ENCODE assay signal across 21 cellular contexts in the genomic region with DNA sequence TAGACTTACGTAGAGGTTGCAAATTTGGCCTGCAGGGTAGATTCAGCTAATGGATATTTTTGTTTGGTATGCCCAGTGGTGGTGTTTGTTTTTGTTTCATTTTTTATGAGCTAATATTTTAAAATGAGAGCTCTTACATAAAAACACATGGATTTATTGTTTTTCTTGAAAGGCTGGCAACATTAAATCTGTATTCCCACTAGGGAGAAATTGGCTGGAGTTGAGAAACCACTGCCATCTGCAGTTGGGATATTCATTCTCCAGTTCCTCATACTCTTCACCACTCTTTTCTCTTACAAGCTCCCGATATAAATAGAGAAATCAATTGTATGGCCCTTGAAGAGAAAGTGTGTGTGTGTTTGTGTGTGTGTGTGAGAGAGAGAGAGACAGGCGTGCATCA.
DNase-seq lines count a peak whose midpoint lies in the region; ATAC-seq, FAIRE-seq and TF ChIP-seq lines count a peak whose summit lies in the region.
"Had no signal": no experiment of that assay in that cellular context is flagged by ENCODE, and none has a peak within 500 bp of the region (broad histone marks: within the 10 kb centered on the region; RNA-seq: fewer than 3 reads in every experiment).

No MANE protein-coding gene starts in this region.

- no peaks in the 10 kb centered on the region for H3K27me3 Mint-ChIP-seq in activated T-helper 1 cell treated with anti-CD3 and anti-CD28 coated beads, Interleukin-12 subunit alpha, Interleukin-12 subunit beta, Interleukin-2, Interleukin-4 antibody, amounts not matched to agents 30 ng/mL and 10 ng/mL and 1 ng/mL, durations not matched to agents 14 hours and 24 hours and 36 hours (ENCODE audit: insufficient read depth)
- H3K27me3 Mint-ChIP-seq: B cell; CD4-positive, CD25-positive, alpha-beta regulatory T cell had no signal

- H3K9me3 Mint-ChIP-seq in activated T-helper 1 cell treated with anti-CD3 and anti-CD28 coated beads, Interleukin-12 subunit alpha, Interleukin-12 subunit beta, Interleukin-2, Interleukin-4 antibody, amounts not matched to agents 30 ng/mL and 10 ng/mL and 1 ng/mL, durations not matched to agents 14 hours and 24 hours and 36 hours: no peaks in the 10 kb centered on the region
- H3K9me3 Mint-ChIP-seq: CD8-positive, alpha-beta T cell had no signal

- no peak overlapping the region for H2BK120ac ChIP-seq in H1 (replicated peaks; ENCODE audit: low read depth, low read length)

- H3K23ac ChIP-seq in H1 (ENCODE audit: insufficient read length): no peak overlapping the region

- WGBS in H1 (ENCODE audit: extremely low coverage in 1 of 2, insufficient coverage in 1 of 2, insufficient read length in 1 of 2, insufficient replicate concordance in 2 of 2, low coverage in 1 of 2, low lambda C conversion rate in 2 of 2, missing lambda C conversion rate in 1 of 2), 2 experiments: 97% methylated on average over 3 of the region's 3 CpGs; no CpG with 5 or more reads in 1 of the 2 experiments

- H2BK12ac ChIP-seq in H1 (ENCODE audit: low read depth, low read length): no peak overlapping the region

- TF ChIP-seq EP300 in H1 (IDR thresholded peaks at IDR 0.05; ENCODE audit: borderline replicate concordance in 1 of 2, low read depth in 2 of 2, low read length in 2 of 2): no peak

- no peak overlapping the region for H3K18ac ChIP-seq in H1 (ENCODE audit: extremely low read depth, low read length)

- H4K8ac ChIP-seq in H1 (ENCODE audit: extremely low read depth, insufficient read depth, low read length): no peak overlapping the region

- no peaks in the 10 kb centered on the region for H3K27me3 ChIP-seq in H1 (replicated peaks in 1 of 4; ENCODE audit: control insufficient read depth in 3 of 4, extremely low read depth in 1 of 4, insufficient read depth in 3 of 4, low read length in 3 of 4)
- H3K27me3 ChIP-seq: BLaER1 had no signal

- CTCF ChIA-PET in H1 (lab: Charles Lee; ENCODE audit: partially characterized antibody): interaction anchor here (0.6 to 3.5 kb wide), 10 partner anchors 10 to 400 kb away, joined by 3 to 26 read pairs (median 4); no protein-coding TSS in a partner anchor
- CTCF ChIA-PET in HEK293T (lab: Yijun Ruan, JAX): interaction anchor here (0.8 kb wide), 1 partner anchor 13 kb away, joined by 3 read pairs; no protein-coding TSS in a partner anchor

- H3K4me2 ChIP-seq in H1 (ENCODE audit: insufficient read depth in 1 of 2, low read depth in 2 of 2, low read length in 2 of 2): no peak overlapping the region
- H3K4me2 ChIP-seq: BLaER1 had no signal

- no peaks in the 10 kb centered on the region for H3K4me1 ChIP-seq in H1 (replicated peaks in 1 of 4; ENCODE audit: control insufficient read depth in 3 of 4, insufficient read depth in 4 of 4, low read length in 3 of 4)
- H3K4me1 ChIP-seq: BLaER1, Caco-2 had no signal

- no peak overlapping the region for H2AK5ac ChIP-seq in H1 (ENCODE audit: low read depth, low read length)

- no peak overlapping the region for H3K27ac Mint-ChIP-seq in activated T-helper 1 cell treated with anti-CD3 and anti-CD28 coated beads, Interleukin-12 subunit alpha, Interleukin-12 subunit beta, Interleukin-2, Interleukin-4 antibody, amounts not matched to agents 30 ng/mL and 10 ng/mL and 1 ng/mL, durations not matched to agents 14 hours and 24 hours and 36 hours
- H3K27ac Mint-ChIP-seq: B cell; CD4-positive, CD25-positive, alpha-beta regulatory T cell; CD8-positive, alpha-beta T cell had no signal

- H3K36me3 Mint-ChIP-seq in activated T-helper 1 cell treated with anti-CD3 and anti-CD28 coated beads, Interleukin-12 subunit alpha, Interleukin-12 subunit beta, Interleukin-2, Interleukin-4 antibody, amounts not matched to agents 30 ng/mL and 10 ng/mL and 1 ng/mL, durations not matched to agents 14 hours and 24 hours and 36 hours (ENCODE audit: low read depth): no peaks in the 10 kb centered on the region
- H3K36me3 Mint-ChIP-seq: CD4-positive, CD25-positive, alpha-beta regulatory T cell; CD8-positive, alpha-beta T cell had no signal

- H4K20me1 ChIP-seq in H1 (replicated peaks in 1 of 2; ENCODE audit: control insufficient read depth in 1 of 2, insufficient read depth in 2 of 2, low read length in 2 of 2): no peaks in the 10 kb centered on the region
- H4K20me1 ChIP-seq: BLaER1 had no signal

- no peaks in the 10 kb centered on the region for H3K23me2 ChIP-seq in H1 (ENCODE audit: low read depth, low read length)

- H3K36me3 ChIP-seq in H1 (ENCODE audit: control insufficient read depth in 2 of 4, insufficient read depth in 4 of 4, low read length in 3 of 4): no peaks in the 10 kb centered on the region
- H3K36me3 ChIP-seq: BLaER1, HAP-1 had no signal

- no peak overlapping the region for H3K4me3 ChIP-seq in H1 (ENCODE audit: extremely low read depth in 1 of 4, insufficient read depth in 2 of 4, low read depth in 3 of 4, low read length in 4 of 4)
- H3K4me3 ChIP-seq: BLaER1, GM12878, GM23248, HAP-1 had no signal

- no peak overlapping the region for H4K91ac ChIP-seq in H1 (replicated peaks; ENCODE audit: insufficient read length, low read length)

- no peak overlapping the region for H2BK5ac ChIP-seq in H1 (ENCODE audit: low read depth, low read length)

- H3K79me1 ChIP-seq in H1 (ENCODE audit: low read depth, low read length): no peaks in the 10 kb centered on the region

- no peaks in the 10 kb centered on the region for H3K4me1 Mint-ChIP-seq in activated T-helper 1 cell treated with anti-CD3 and anti-CD28 coated beads, Interleukin-12 subunit alpha, Interleukin-12 subunit beta, Interleukin-2, Interleukin-4 antibody, amounts not matched to agents 30 ng/mL and 10 ng/mL and 1 ng/mL, durations not matched to agents 14 hours and 24 hours and 36 hours (ENCODE audit: low read depth)
- H3K4me1 Mint-ChIP-seq: B cell; CD4-positive, CD25-positive, alpha-beta regulatory T cell had no signal

- DNase-seq in NCI-H69 (lab: John Stamatoyannopoulos, UW): peak; percentile 76
- no peak for DNase-seq in H1 (ENCODE audit: low read depth in 1 of 2, low spot score in 2 of 2)
- peak; percentile 65 for DNase-seq in fibroblast of gingiva (ENCODE audit: low read depth)
- peak; percentile 41 for DNase-seq in myocyte (ENCODE audit: low read depth)
- no peak for DNase-seq in activated T-helper 1 cell treated with anti-CD3 and anti-CD28 coated beads, Interleukin-12 subunit alpha, Interleukin-12 subunit beta, Interleukin-2, Interleukin-4 antibody, amounts not matched to agents 30 ng/mL and 10 ng/mL and 1 ng/mL, durations not matched to agents 14 hours and 24 hours and 36 hours (ENCODE audit: low spot score)
- DNase-seq in HEK293T (ENCODE audit: extremely low spot score): no peak
- no peak for DNase-seq in KG1 (lab: John Stamatoyannopoulos, UW)
- DNase-seq: Caco-2; CD4-positive, CD25-positive, alpha-beta regulatory T cell; CD8-positive, alpha-beta T cell; DMS153; EL; GDM1; GM23248 had no signal

- H2BK20ac ChIP-seq in H1 (ENCODE audit: low read length): no peak overlapping the region

- H3K56ac ChIP-seq in H1 (replicated peaks; ENCODE audit: insufficient read length, low read depth, low read length): no peak overlapping the region

- no peak overlapping the region for H3K9ac ChIP-seq in H1 (replicated peaks in 1 of 4; ENCODE audit: extremely low read depth in 1 of 4, low read depth in 3 of 4, low read length in 3 of 4)
- H3K9ac ChIP-seq: BLaER1, GM23248 had no signal

- POLR2A ChIA-PET in H1 (lab: Charles Lee; ENCODE audit: partially characterized antibody): no interaction called here
- POLR2A ChIA-PET in HEK293T (lab: Yijun Ruan, JAX): no interaction called here

- ATAC-seq in HG03354 (IDR thresholded peaks at IDR 0.05; ENCODE audit: poor library complexity, severe bottlenecking, unreplicated experiment): no peak
- ATAC-seq: CD8-positive, alpha-beta T cell; GM12878 had no signal

- TF ChIP-seq CTCF in H1 (IDR thresholded peaks at IDR 0.05; ENCODE audit: control extremely low read depth in 1 of 3, insufficient read depth in 1 of 3, low read depth in 1 of 3, low read length in 3 of 3): no peak

- H3K9me3 ChIP-seq in H1 (ENCODE audit: insufficient read depth in 2 of 2, low read depth in 1 of 2, low read length in 1 of 2): peaks cover 0 to 16% of the 10 kb centered on the region in 2 experiments; a peak in 2 of 4 replicates
- H3K9me3 ChIP-seq: BLaER1, Caco-2, HAP-1 had no signal

- no peak overlapping the region for H3K27ac ChIP-seq in H1 (ENCODE audit: low read depth, low read length)
- H3K27ac ChIP-seq: BLaER1, C4-2B, GM23248 had no signal

- TF ChIP-seq RAD21 in H1 (IDR thresholded peaks at IDR 0.05 in 1 of 2, conservative IDR thresholded peaks at IDR 0.05 in 1 of 2; ENCODE audit: low read depth in 2 of 2, low read length in 2 of 2): no peak

- H2AFZ ChIP-seq in H1 (ENCODE audit: low read length): 0 out of 2 replicates have a peak overlapping the region, but pooled peaks have one; percentile 75
- H2AFZ ChIP-seq: GM23248 had no signal

- no peak overlapping the region for H3K4ac ChIP-seq in H1 (replicated peaks; ENCODE audit: insufficient read length, low read depth, low read length)

- H3K14ac ChIP-seq in H1 (ENCODE audit: insufficient read length): no peak overlapping the region

- no peak overlapping the region for H2BK15ac ChIP-seq in H1 (ENCODE audit: low read length)

- no peak for FAIRE-seq in H1 (lab: Jason Lieb, UNC)
- FAIRE-seq: GM12878, GM19239 had no signal

- no peaks in the 10 kb centered on the region for H3K79me2 ChIP-seq in H1 (ENCODE audit: control insufficient read depth in 1 of 2, insufficient read depth in 2 of 2, low read length in 2 of 2)

- intact Hi-C loops in activated T-helper 1 cell treated with anti-CD3 and anti-CD28 coated beads, Interleukin-12 subunit alpha, Interleukin-12 subunit beta, Interleukin-2, Interleukin-4 antibody, amounts not matched to agents 30 ng/mL and 10 ng/mL and 1 ng/mL, durations not matched to agents 14 hours and 24 hours and 36 hours (cut with micrococcal nuclease): no loop called here

- H3K4me3 Mint-ChIP-seq in activated T-helper 1 cell treated with anti-CD3 and anti-CD28 coated beads, Interleukin-12 subunit alpha, Interleukin-12 subunit beta, Interleukin-2, Interleukin-4 antibody, amounts not matched to agents 30 ng/mL and 10 ng/mL and 1 ng/mL, durations not matched to agents 14 hours and 24 hours and 36 hours: no peak overlapping the region
- H3K4me3 Mint-ChIP-seq: B cell; CD4-positive, CD25-positive, alpha-beta regulatory T cell; CD8-positive, alpha-beta T cell had no signal

- TF ChIP-seq POLR2A in H1 (IDR thresholded peaks at IDR 0.05; ENCODE audit: control extremely low read depth in 1 of 2, low read depth in 2 of 2, low read length in 2 of 2): no peak

- H4K5ac ChIP-seq in H1 (ENCODE audit: insufficient read length, low read depth, low read length): no peak overlapping the region

TF ChIP-seq in H1, 55 proteins besides CTCF, POLR2A, EP300 and RAD21 (continues in another document):
- TF ChIP-seq POU5F1 (IDR thresholded peaks at IDR 0.05; ENCODE audit: low read depth, low read length) (no peak), KDM5A (IDR thresholded peaks at IDR 0.05; ENCODE audit: low read length) (no peak), EGR1 (IDR thresholded peaks at IDR 0.05; ENCODE audit: borderline replicate concordance, low read depth, low read length) (no peak)

TF ChIP-seq in HEK293T, 16 proteins besides CTCF, POLR2A, EP300 and RAD21 (continues in another document):
- TF ChIP-seq HDGF (IDR thresholded peaks at IDR 0.05; ENCODE audit: borderline replicate concordance) (no peak), FOXA1 (IDR thresholded peaks at IDR 0.05) (no peak), FOXM1 (IDR thresholded peaks at IDR 0.05; ENCODE audit: borderline replicate concordance) (no peak), FOXK2 (IDR thresholded peaks at IDR 0.05) (no peak)

Comparison
In these comparisons a context has a peak if more than half of its experiments do, and no peak if none do; other contexts are left out.
1. DNase-seq: peak in NCI-H69 (single experiment), fibroblast of gingiva (single experiment) and myocyte (single experiment); none in H1 (0 of 2), activated T-helper 1 cell treated with anti-CD3 and anti-CD28 coated beads, Interleukin-12 subunit alpha, Interleukin-12 subunit beta, Interleukin-2, Interleukin-4 antibody, amounts not matched to agents 30 ng/mL and 10 ng/mL and 1 ng/mL, durations not matched to agents 14 hours and 24 hours and 36 hours (single experiment), HEK293T (single experiment) and KG1 (single experiment).